8 cellular contexts compared by ENCODE assay signal in the genomic region with DNA sequence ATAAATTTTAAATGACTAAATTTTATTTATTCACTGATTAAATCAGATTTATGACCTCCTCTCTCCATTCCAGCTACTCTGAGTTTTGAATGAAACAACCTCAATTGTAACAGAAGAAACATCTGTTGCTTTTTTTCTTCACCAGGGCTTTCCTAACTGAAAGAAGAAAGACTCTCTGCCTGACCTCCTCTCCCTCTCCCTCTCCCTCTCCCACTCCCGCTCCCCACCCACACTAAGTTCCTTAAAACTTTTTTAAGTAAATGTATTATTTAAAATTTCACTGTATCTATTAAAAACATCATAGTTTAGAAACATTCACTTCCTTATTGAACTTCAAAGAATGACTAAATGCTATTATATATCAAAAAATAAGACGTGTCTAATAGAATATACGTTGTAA.
DNase-seq lines count a peak whose midpoint lies in the region; ATAC-seq, FAIRE-seq and TF ChIP-seq lines count a peak whose summit lies in the region.

No MANE protein-coding gene starts in this region.

- ATAC-seq in GM12878 (peak; percentile 8; the same call in 1 of the 3 replicates), GM21825 (IDR thresholded peaks at IDR 0.05; ENCODE audit: unreplicated experiment) (no peak), HG02885 (IDR thresholded peaks at IDR 0.05; ENCODE audit: poor library complexity, unreplicated experiment) (no peak)

- H4K20me1 ChIP-seq in GM12878 (ENCODE audit: control insufficient read depth, insufficient read depth): no peaks in the 10 kb centered on the region

- no peak for TF ChIP-seq POLR2A in GM12878 (IDR thresholded peaks at IDR 0.05; ENCODE audit: low read depth, low read length)

- no peak for FAIRE-seq in GM12878 (lab: Jason Lieb, UNC)

- H3K4me1 ChIP-seq in BE2C: peaks cover 13% of the 10 kb centered on the region
- H3K4me1 ChIP-seq in GM12878 (ENCODE audit: control insufficient read depth, insufficient read depth, low read length): peaks cover 7% of the 10 kb centered on the region; the same call in 1 of the 2 replicates
- H3K4me1 ChIP-seq in mesodermal cell (ENCODE audit: control insufficient read depth, insufficient read depth, low read length, poor library complexity, severe bottlenecking): no peaks in the 10 kb centered on the region

- CTCF ChIA-PET in GM12878 (lab: Yijun Ruan, JAX): interaction anchor here (1.1 to 1.7 kb wide), 2 partner anchors 8 to 289 kb away, joined by 4 to 5 read pairs; partner anchors contain the start of gene RNF7

- H3K36me3 ChIP-seq in BE2C: peaks cover 3% of the 10 kb centered on the region
- H3K36me3 ChIP-seq in GM12878 (ENCODE audit: control insufficient read depth in 2 of 2, insufficient read depth in 2 of 2, low read length in 1 of 2): 0 out of 4 replicates have a peak, but pooled peaks cover 0 to 3% of the 10 kb centered on the region in 2 experiments
- peaks cover 6% of the 10 kb centered on the region for H3K36me3 ChIP-seq in mesodermal cell (ENCODE audit: control insufficient read depth, insufficient read depth, low read length)

- TF ChIP-seq EP300 in GM12878 (IDR thresholded peaks at IDR 0.05; ENCODE audit: borderline replicate concordance in 1 of 2, control insufficient read depth in 1 of 2, low read depth in 2 of 2, low read length in 2 of 2): no peak

- peak overlapping the region; percentile 56 for H3K4me2 ChIP-seq in GM12878 (ENCODE audit: control insufficient read depth, insufficient read depth)

- BruUV-seq in GM12878 (replicated peaks; lab: Mats Ljungman, UMichigan): no TSS peak

- POLR2A ChIA-PET in GM12878 (lab: Charles Lee): interaction anchor here (0.9 kb wide), 1 partner anchor 149 kb away, joined by 3 read pairs; no protein-coding TSS in a partner anchor

- H3K4me3 ChIP-seq in BE2C (ENCODE audit: low read depth, low read length) (peak overlapping the region; percentile 76), HFF-Myc (replicated peaks; ENCODE audit: low read depth, low read length) (peak overlapping the region; percentile 55), GM12878 (peak overlapping the region; percentile 68; the same call in 1 of the 2 replicates), mesodermal cell (ENCODE audit: extremely low read depth, insufficient read depth, low read length, poor library complexity, severe bottlenecking) (peak overlapping the region; percentile 49)

- WGBS in GM12878 (ENCODE audit: insufficient coverage, insufficient replicate concordance, low lambda C conversion rate, missing lambda C conversion rate): 19% methylated on average over 3 of the region's 3 CpGs
- no CpG with 5 or more reads among the region's 3 CpGs for WGBS in mesodermal cell (ENCODE audit: insufficient coverage in 2 of 2), 2 experiments

- H2AFZ ChIP-seq in GM12878 (ENCODE audit: control insufficient read depth, low read depth, low read length): 0 out of 2 replicates have a peak overlapping the region, but pooled peaks have one; percentile 20

- H3K9me3 ChIP-seq in BE2C (no peaks in the 10 kb centered on the region), GM12878 (replicated peaks; ENCODE audit: control insufficient read depth, insufficient read depth, low read length) (no peaks in the 10 kb centered on the region), mesodermal cell (ENCODE audit: control insufficient read depth, low read length) (no peaks in the 10 kb centered on the region)

- intact Hi-C loops in GM12878 (cut with micrococcal nuclease; ENCODE audit: unreplicated experiment): loop anchor here (5.0 kb wide), 2 partner anchors 65 to 200 kb away; partner anchors contain the start of gene GK5

- RAD21 ChIA-PET in GM12878 (lab: Charles Lee; ENCODE audit: unreplicated experiment): interaction anchor here (0.6 to 1.5 kb wide), 5 partner anchors 13 to 482 kb away, joined by 3 to 4 read pairs (median 3); no protein-coding TSS in a partner anchor

- H3K27me3 ChIP-seq in BE2C: no peaks in the 10 kb centered on the region
- no peaks in the 10 kb centered on the region for H3K27me3 ChIP-seq in GM12878 (replicated peaks in 1 of 2; ENCODE audit: control insufficient read depth in 2 of 2, insufficient read depth in 2 of 2, low read length in 1 of 2)

- peaks cover 20% of the 10 kb centered on the region for H3K79me2 ChIP-seq in GM12878 (ENCODE audit: control insufficient read depth, insufficient read depth, low read length)

- no peak for TF ChIP-seq RAD21 in GM12878 (IDR thresholded peaks at IDR 0.05; ENCODE audit: insufficient read depth, low read depth, low read length)

- peak overlapping the region; percentile 39 for H3K27ac ChIP-seq in GM12878 (ENCODE audit: control insufficient read depth, insufficient read depth)
- no peak overlapping the region for H3K27ac ChIP-seq in mesodermal cell (ENCODE audit: low read depth, low read length, severe bottlenecking)

- SMC1A ChIA-PET in GM12878 (lab: Charles Lee; ENCODE audit: uncharacterized antibody, unreplicated experiment): interaction anchor here (1.1 to 2.8 kb wide), 10 partner anchors 9 to 252 kb away, joined by 3 to 12 read pairs (median 4); no protein-coding TSS in a partner anchor

- TF ChIP-seq CTCF in BE2C (IDR thresholded peaks at IDR 0.05; ENCODE audit: low read depth, low read length): no peak
- no peak for TF ChIP-seq CTCF in HFF-Myc (IDR thresholded peaks at IDR 0.05; ENCODE audit: low read depth, low read length, missing control alignments)
- TF ChIP-seq CTCF in GM12878 (IDR thresholded peaks at IDR 0.05 in 2 of 3, conservative IDR thresholded peaks at IDR 0.05 in 1 of 3; ENCODE audit: control insufficient read depth in 2 of 3, extremely low read depth in 1 of 3, insufficient read depth in 1 of 3, low read depth in 3 of 3, low read length in 3 of 3): no peak

- peak overlapping the region; percentile 58 for H3K9ac ChIP-seq in GM12878 (ENCODE audit: control insufficient read depth, insufficient read depth, low read length)

- in situ Hi-C loops in GM12878 (cut with MboI): no loop called here

- DNase-seq in BE2C (no peak), HFF-Myc (ENCODE audit: extremely low read depth, low read depth) (no peak), GM12878 (ENCODE audit: low read depth, low spot score) (no peak), HK-2 (ENCODE audit: unreplicated experiment) (no peak), SW480 (ENCODE audit: low spot score) (no peak)

TF ChIP-seq in GM12878, 131 proteins besides CTCF, POLR2A, EP300 and RAD21:
- TF ChIP-seq PAX8 (IDR thresholded peaks at IDR 0.05) (no peak), YY1 (IDR thresholded peaks at IDR 0.05; ENCODE audit: low read depth, low read length) (no peak), SREBF2 (IDR thresholded peaks at IDR 0.05; ENCODE audit: low read length) (no peak), SMAD5 (IDR thresholded peaks at IDR 0.05; ENCODE audit: low read depth) (no peak)
- TF ChIP-seq, protein P1, sequence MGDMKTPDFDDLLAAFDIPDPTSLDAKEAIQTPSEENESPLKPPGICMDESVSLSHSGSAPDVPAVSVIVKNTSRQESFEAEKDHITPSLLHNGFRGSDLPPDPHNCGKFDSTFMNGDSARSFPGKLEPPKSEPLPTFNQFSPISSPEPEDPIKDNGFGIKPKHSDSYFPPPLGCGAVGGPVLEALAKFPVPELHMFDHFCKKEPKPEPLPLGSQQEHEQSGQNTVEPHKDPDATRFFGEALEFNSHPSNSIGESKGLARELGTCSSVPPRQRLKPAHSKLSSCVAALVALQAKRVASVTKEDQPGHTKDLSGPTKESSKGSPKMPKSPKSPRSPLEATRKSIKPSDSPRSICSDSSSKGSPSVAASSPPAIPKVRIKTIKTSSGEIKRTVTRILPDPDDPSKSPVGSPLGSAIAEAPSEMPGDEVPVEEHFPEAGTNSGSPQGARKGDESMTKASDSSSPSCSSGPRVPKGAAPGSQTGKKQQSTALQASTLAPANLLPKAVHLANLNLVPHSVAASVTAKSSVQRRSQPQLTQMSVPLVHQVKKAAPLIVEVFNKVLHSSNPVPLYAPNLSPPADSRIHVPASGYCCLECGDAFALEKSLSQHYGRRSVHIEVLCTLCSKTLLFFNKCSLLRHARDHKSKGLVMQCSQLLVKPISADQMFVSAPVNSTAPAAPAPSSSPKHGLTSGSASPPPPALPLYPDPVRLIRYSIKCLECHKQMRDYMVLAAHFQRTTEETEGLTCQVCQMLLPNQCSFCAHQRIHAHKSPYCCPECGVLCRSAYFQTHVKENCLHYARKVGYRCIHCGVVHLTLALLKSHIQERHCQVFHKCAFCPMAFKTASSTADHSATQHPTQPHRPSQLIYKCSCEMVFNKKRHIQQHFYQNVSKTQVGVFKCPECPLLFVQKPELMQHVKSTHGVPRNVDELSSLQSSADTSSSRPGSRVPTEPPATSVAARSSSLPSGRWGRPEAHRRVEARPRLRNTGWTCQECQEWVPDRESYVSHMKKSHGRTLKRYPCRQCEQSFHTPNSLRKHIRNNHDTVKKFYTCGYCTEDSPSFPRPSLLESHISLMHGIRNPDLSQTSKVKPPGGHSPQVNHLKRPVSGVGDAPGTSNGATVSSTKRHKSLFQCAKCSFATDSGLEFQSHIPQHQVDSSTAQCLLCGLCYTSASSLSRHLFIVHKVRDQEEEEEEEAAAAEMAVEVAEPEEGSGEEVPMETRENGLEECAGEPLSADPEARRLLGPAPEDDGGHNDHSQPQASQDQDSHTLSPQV (IDR thresholded peaks at IDR 0.05): no peak
